In genomic region chr13:91553584-91553983, GRCh38 we compare ENCODE assay signal across 34 cellular contexts.
"Had no signal": no experiment of that assay in that cellular context is flagged by ENCODE, and none has a peak within 500 bp of the region (broad histone marks: within the 10 kb centered on the region; RNA-seq: fewer than 3 reads in every experiment).

No MANE protein-coding gene starts in this region.

- DNase-seq: Karpas-422, Kasumi-1, MG63, MM.1S, MV-4-11, NCI-H1048, NCI-H1092, NCI-H1092 treated with DMSO at 0.1 percent for 48 hours, NCI-H1105, NCI-H1105 treated with DMSO at 0.1 percent for 48 hours, NCI-H1417, NCI-H1417 treated with DMSO at 0.1 percent for 48 hours, NCI-H1436, NCI-H1436 treated with DMSO at 0.1 percent for 48 hours, NCI-H146, NCI-H1694, NCI-H1694 treated with DMSO at 0.1 percent for 48 hours, NCI-H187, NCI-H187 treated with DMSO at 0.1 percent for 48 hours, NCI-H1930, NCI-H2029, NCI-H2081, NCI-H2081 treated with DMSO at 0.1 percent for 48 hours, NCI-H2107, NCI-H2171, NCI-H2171 treated with DMSO at 0.1 percent for 48 hours, NCI-H2227 treated with DMSO at 0.1 percent for 48 hours, NCI-H226, NCI-H345, NCI-H446, NCI-H446 treated with DMSO at 0.1 percent for 48 hours, NCI-H510A, NCI-H510A treated with DMSO at 0.1 percent for 48 hours, NCI-H524 had no signal

- H3K4me3 ChIP-seq: MG63 had no signal

- H3K27me3 ChIP-seq: MG63 had no signal

- H3K9me3 ChIP-seq: MG63 had no signal

- H3K36me3 ChIP-seq: MG63 had no signal
